8 cellular contexts compared by ENCODE assay signal in genomic region chr18:12883684-12884520, GRCh38. TPM values are rescaled to one million over a fixed set of nuclear protein-coding genes. Genes with fewer than 3 reads are reported as not detected.
A peak's percentile ranks its signal among the peaks of the same experiment; 100 is the strongest.
DNase-seq lines count a peak whose midpoint lies in the region; ATAC-seq lines count a peak whose summit lies in the region.

Gene PTPN2, minus strand, starts transcription at chr18:12884237. Its CDS starts 96 bp downstream, at chr18:12884141.

- WGBS in mesendoderm (ENCODE audit: extremely low coverage, insufficient coverage, low lambda C conversion rate): no CpG with 5 or more reads among the region's 111 CpGs

- H2AK5ac ChIP-seq in mesendoderm (ENCODE audit: low read length): no peak within 1 kb of the TSS

- peak; percentile 67 for ATAC-seq in GM21390 (IDR thresholded peaks at IDR 0.05; ENCODE audit: unreplicated experiment)
- peak; percentile 83 for ATAC-seq in effector memory CD8-positive, alpha-beta T cell (replicated peaks)

- H2BK5ac ChIP-seq in mesendoderm (ENCODE audit: low read length): peak within 1 kb of the TSS; percentile 81

- H3K4me3 ChIP-seq in mesendoderm (ENCODE audit: low read length): peak within 1 kb of the TSS; percentile 80

- peak within 1 kb of the TSS; percentile 95 for H3K18ac ChIP-seq in mesendoderm (ENCODE audit: low read length)

- H3K4me1 ChIP-seq in mesendoderm (ENCODE audit: control insufficient read depth, low read depth, low read length): peaks cover 24% of the 10 kb centered on the region

- peak within 1 kb of the TSS; percentile 99 for H3K4ac ChIP-seq in mesendoderm (ENCODE audit: low read depth, low read length)

- peaks cover 35 to 41% of the 10 kb centered on the region in 2 donors for H3K4me1 Mint-ChIP-seq in effector memory CD8-positive, alpha-beta T cell (ENCODE audit: low read depth in 2 of 2)

- peak within 1 kb of the TSS; percentile 85 for H3K4me2 ChIP-seq in mesendoderm (ENCODE audit: low read length)

- DNase-seq in Caki2 (ENCODE audit: low read depth) (peak; percentile 97), HUDEP-2 (lab: John Stamatoyannopoulos, UW; ENCODE audit: unreplicated experiment in 76 of 76) (peak in 75 of 76 experiments; percentile 9 to 97 (median 74)), NOMO-1 treated with dmso at 0.1 percent for 144 hours (lab: John Stamatoyannopoulos, UW; ENCODE audit: unreplicated experiment) (peak; percentile 91), mesendoderm (peak; percentile 95)
- DNase-seq in activated CD8-positive, alpha-beta memory T cell treated with anti-CD3 and anti-CD28 coated beads for 48 hours (ENCODE audit: low read depth in 2 of 3, low spot score in 2 of 3): peak; percentile 73 to 88 (median 74)
- peak; percentile 87 to 91 (median 90) for DNase-seq in effector memory CD8-positive, alpha-beta T cell
- peak; percentile 85 for DNase-seq in stimulated activated CD8-positive, alpha-beta memory T cell treated with anti-CD3 and anti-CD28 coated beads, Interleukin-12 subunit alpha, Interleukin-12 subunit beta, amount 100 ng/mL, for 4 hours (ENCODE audit: low read depth)

- peak within 1 kb of the TSS; percentile 95 for H3K27ac ChIP-seq in mesendoderm (ENCODE audit: low read depth, low read length)

- H2BK15ac ChIP-seq in mesendoderm (replicated peaks; ENCODE audit: low read depth): no peak within 1 kb of the TSS

- H3K4me3 Mint-ChIP-seq in effector memory CD8-positive, alpha-beta T cell: peak within 1 kb of the TSS; percentile 89 to 94

- H2BK120ac ChIP-seq in mesendoderm (ENCODE audit: low read depth, low read length): peak within 1 kb of the TSS; percentile 40

- no peaks in the 10 kb centered on the region for H3K9me3 Mint-ChIP-seq in effector memory CD8-positive, alpha-beta T cell

- no peaks in the 10 kb centered on the region for H3K27me3 ChIP-seq in mesendoderm (ENCODE audit: insufficient read depth, low read length, poor library complexity)

- peaks cover 38% of the 10 kb centered on the region for H3K79me2 ChIP-seq in mesendoderm (ENCODE audit: control insufficient read depth, insufficient read depth, low read length)

- H3K56ac ChIP-seq in mesendoderm (ENCODE audit: low read length): peak within 1 kb of the TSS; percentile 98

- no peak within 1 kb of the TSS for H4K5ac ChIP-seq in mesendoderm (ENCODE audit: low read length)

- H3K36me3 ChIP-seq in mesendoderm (ENCODE audit: control insufficient read depth, insufficient read depth, low read length): no peaks in the 10 kb centered on the region

- no peaks in the 10 kb centered on the region for H3K27me3 Mint-ChIP-seq in effector memory CD8-positive, alpha-beta T cell

- peaks cover 19% of the 10 kb centered on the region for H3K79me1 ChIP-seq in mesendoderm (ENCODE audit: low read length)

- in situ Hi-C loops in Caki2 (cut with HindIII; ENCODE audit: low pct_unique_long_range_greater_than_20kb, low sequenced_read_pairs): no loop called here

- H3K9ac ChIP-seq in mesendoderm (ENCODE audit: low read length): peak within 1 kb of the TSS; percentile 94

- H4K8ac ChIP-seq in mesendoderm (ENCODE audit: low read depth, low read length): no peak within 1 kb of the TSS

- H3K23ac ChIP-seq in mesendoderm (ENCODE audit: low read length): no peak within 1 kb of the TSS

- peak within 1 kb of the TSS; percentile 96 to 97 for H3K27ac Mint-ChIP-seq in effector memory CD8-positive, alpha-beta T cell

- peaks cover 24% of the 10 kb centered on the region for H3K36me3 Mint-ChIP-seq in effector memory CD8-positive, alpha-beta T cell (ENCODE audit: insufficient read depth)

RNA-seq across cellular contexts. Expression of gene PTPN2, which starts in this region (rescaled TPM):
- total RNA-seq in Caki2 (2014; rRNA removed; shearing (Covaris generic); ENCODE audit: low replicate concordance): 14.4 and 26.2 TPM in 2 replicates
- polyA plus RNA-seq in mesendoderm (2013, experiment 1 of 2): 53.1 TPM
- polyA plus RNA-seq in mesendoderm (2013, experiment 2 of 2): 50.1 TPM

Comparison
In these comparisons a context has a peak if more than half of its experiments do, and no peak if none do; other contexts are left out.
1. Peak in every context shown above with its lines: DNase-seq, ATAC-seq, H3K4me3 ChIP-seq and H3K27ac ChIP-seq.